ENCODE assay signal across 9 cellular contexts in the genomic region with DNA sequence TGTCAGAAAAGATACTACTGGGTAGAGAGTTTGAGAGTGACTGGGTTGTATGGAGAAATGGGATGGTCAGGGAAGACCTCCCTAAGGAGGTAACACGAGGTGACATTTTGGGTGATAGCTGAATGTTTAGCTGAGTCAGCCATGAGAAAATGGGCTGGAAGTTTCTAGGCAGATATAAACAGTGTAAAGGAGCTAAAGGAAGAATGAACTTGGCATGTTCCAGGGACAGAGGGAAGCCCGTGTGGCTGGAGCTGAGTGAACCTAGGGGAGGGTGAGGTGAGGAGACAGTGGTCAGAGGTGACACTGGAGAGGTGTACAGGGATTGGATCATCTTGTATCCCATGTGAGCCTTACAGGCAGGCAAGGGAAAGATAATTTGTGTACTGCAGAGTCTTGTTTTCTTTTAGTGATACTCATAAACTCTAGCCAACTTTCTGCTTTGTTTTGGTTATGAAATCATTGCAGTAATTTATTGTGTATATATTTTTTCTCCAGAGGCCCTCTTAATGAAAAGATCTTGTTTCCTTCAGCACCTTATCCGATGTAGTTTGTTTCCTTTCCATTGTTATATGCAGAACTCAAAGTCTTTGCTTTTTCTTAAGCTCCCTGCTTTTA. TPM values are rescaled to one million over a fixed set of nuclear protein-coding genes. Genes with fewer than 3 reads are reported as not detected.
DNase-seq lines count a peak whose midpoint lies in the region; ATAC-seq and TF ChIP-seq lines count a peak whose summit lies in the region.
"Had no signal": no experiment of that assay in that cellular context is flagged by ENCODE, and none has a peak within 500 bp of the region (broad histone marks: within the 10 kb centered on the region; RNA-seq: fewer than 3 reads in every experiment).

No MANE protein-coding gene starts in this region.

- ATAC-seq in gastrocnemius medialis (no peak), GM18505 (IDR thresholded peaks at IDR 0.05; ENCODE audit: unreplicated experiment) (no peak), HG02678 (IDR thresholded peaks at IDR 0.05; ENCODE audit: unreplicated experiment) (no peak), GM18520 (IDR thresholded peaks at IDR 0.05; ENCODE audit: unreplicated experiment) (no peak)

- 12 to 16% methylated on average over 3 of the region's 3 CpGs for WGBS in esophagus squamous epithelium, 2 donors

- H3K36me3 ChIP-seq in esophagus squamous epithelium (no peaks in the 10 kb centered on the region), gastrocnemius medialis (no peaks in the 10 kb centered on the region)

- peak overlapping the region in 3 of 4 donors; percentile 47 to 91 (median 91) for H3K27ac ChIP-seq in esophagus squamous epithelium
- peak overlapping the region; percentile 85 to 96 (median 89) for H3K27ac ChIP-seq in gastrocnemius medialis

- DNase-seq in GM12864 (ENCODE audit: low read depth), result no peak
- peak; percentile 31 for DNase-seq in RPMI7951 (ENCODE audit: low read depth)
- no peak for DNase-seq in esophagus squamous epithelium (lab: John Stamatoyannopoulos, UW)
- no peak for DNase-seq in gastrocnemius medialis
- DNase-seq in NCI-H2227 (lab: John Stamatoyannopoulos, UW; ENCODE audit: unreplicated experiment), result no peak
- DNase-seq: activated CD4-positive, alpha-beta T cell treated with anti-CD3 and anti-CD28 coated beads, Interleukin-2, amount 50 U/mL, for 48 hours had no signal

- TF ChIP-seq CTCF in GM12864 (IDR thresholded peaks at IDR 0.05; ENCODE audit: low read depth, low read length, missing control alignments) (no peak), esophagus squamous epithelium (IDR thresholded peaks at IDR 0.05) (no peak), gastrocnemius medialis (IDR thresholded peaks at IDR 0.05 in 4 of 5, conservative IDR thresholded peaks at IDR 0.05 in 1 of 5) (no peak)

- H3K4me1 ChIP-seq in esophagus squamous epithelium (peaks cover 4 to 42% (median 6%) of the 10 kb centered on the region in 3 donors), gastrocnemius medialis (peaks cover 24 to 34% of the 10 kb centered on the region in 2 donors)

- no peak for TF ChIP-seq POLR2A in esophagus squamous epithelium (IDR thresholded peaks at IDR 0.05)
- TF ChIP-seq POLR2A in gastrocnemius medialis (IDR thresholded peaks at IDR 0.05), result no peak
- TF ChIP-seq POLR2A in GM18505 (IDR thresholded peaks at IDR 0.05; ENCODE audit: borderline replicate concordance, extremely low read depth, insufficient read depth, insufficient read length), result no peak

- no peaks in the 10 kb centered on the region for H3K27me3 ChIP-seq in esophagus squamous epithelium
- no peaks in the 10 kb centered on the region for H3K27me3 ChIP-seq in gastrocnemius medialis

- H3K9me3 ChIP-seq in esophagus squamous epithelium (no peaks in the 10 kb centered on the region), gastrocnemius medialis (no peaks in the 10 kb centered on the region)

- intact Hi-C loops in esophagus squamous epithelium (cut with DNase I), result no loop called here
- intact Hi-C loops in gastrocnemius medialis (cut with DNase I; ENCODE audit: low total_unique reads), result loop anchor here (2.0 kb wide), 2 partner anchors 35 to 259 kb away; a partner anchor contains a TSS

- in situ Hi-C loops in gastrocnemius medialis (cut with MboI; ENCODE audit: low sequenced_read_pairs in 4 of 4), result loop anchor here in 1 of 4 donors (10.0 kb wide), 1 partner anchor 45 kb away; no protein-coding TSS in a partner anchor

- H3K4me3 ChIP-seq in GM12864 (ENCODE audit: low read depth, low read length) (peak overlapping the region; percentile 7; the same call in 1 of the 2 replicates), esophagus squamous epithelium (peak overlapping the region in 1 of 4 donors; percentile 89), gastrocnemius medialis (peak overlapping the region in 1 of 4 donors; percentile 96)

RNA-seq across cellular contexts. Expression of a gene that starts 1.8 kb away (rescaled TPM):
- total RNA-seq in RPMI7951 (2014; rRNA removed; shearing (Covaris generic)), result 182 and 189 TPM in 2 replicates
- total RNA-seq in esophagus squamous epithelium (10 to 100 TPM in 3 of 4 donors, 1 to 10 TPM in 1; 4.1 to 22.1 (median 17.9) TPM), gastrocnemius medialis (10 to 100 TPM; 18.1 to 22.0 (median 19.7) TPM)
